9 cellular contexts compared by ENCODE assay signal in genomic region chr11:27362032-27362431, GRCh38. TPM values are rescaled to one million over a fixed set of nuclear protein-coding genes. Genes with fewer than 3 reads are reported as not detected.
DNase-seq lines count a peak whose midpoint lies in the region; ATAC-seq and TF ChIP-seq lines count a peak whose summit lies in the region.
"Had no signal": no experiment of that assay in that cellular context is flagged by ENCODE, and none has a peak within 500 bp of the region (broad histone marks: within the 10 kb centered on the region; RNA-seq: fewer than 3 reads in every experiment).

No MANE protein-coding gene starts in this region.

- H3K36me3 ChIP-seq in IMR-90 (ENCODE audit: control insufficient read depth, insufficient read depth, low read length) (no peaks in the 10 kb centered on the region), mesendoderm (ENCODE audit: control insufficient read depth, insufficient read depth, low read length) (no peaks in the 10 kb centered on the region), aorta (ENCODE audit: control insufficient read depth in 1 of 2, insufficient read depth in 2 of 2, low read length in 1 of 2) (no peaks in the 10 kb centered on the region)

- H2AK5ac ChIP-seq in IMR-90 (ENCODE audit: low read depth, low read length) (no peak overlapping the region), mesendoderm (ENCODE audit: low read length) (no peak overlapping the region)

- H2BK120ac ChIP-seq in IMR-90 (ENCODE audit: low read depth, low read length) (no peak overlapping the region), mesendoderm (ENCODE audit: low read depth, low read length) (no peak overlapping the region)

- no peaks in the 10 kb centered on the region for H3K36me3 Mint-ChIP-seq in CD4-positive, alpha-beta T cell (ENCODE audit: low read depth)
- H3K36me3 Mint-ChIP-seq in activated naive CD8-positive, alpha-beta T cell treated with anti-CD3 and anti-CD28 coated beads for 36 hours: peaks cover 8% of the 10 kb centered on the region

- no peak overlapping the region for H2BK5ac ChIP-seq in IMR-90 (ENCODE audit: low read depth, low read length, poor library complexity, severe bottlenecking)
- no peak overlapping the region for H2BK5ac ChIP-seq in mesendoderm (ENCODE audit: low read length)

- H3K4me2 ChIP-seq in IMR-90 (ENCODE audit: low read depth, low read length) (peak overlapping the region; percentile 99; the same call in 1 of the 2 replicates), mesendoderm (ENCODE audit: low read length) (no peak overlapping the region)

- H2BK20ac ChIP-seq in IMR-90 (ENCODE audit: low read depth, low read length): no peak overlapping the region

- H3K18ac ChIP-seq in IMR-90 (ENCODE audit: low read depth, low read length) (no peak overlapping the region), mesendoderm (ENCODE audit: low read length) (no peak overlapping the region)

- peak overlapping the region; percentile 81 for H3K4me3 Mint-ChIP-seq in CD4-positive, alpha-beta T cell
- H3K4me3 Mint-ChIP-seq in activated naive CD8-positive, alpha-beta T cell treated with anti-CD3 and anti-CD28 coated beads for 36 hours: peak overlapping the region; percentile 94

- CTCF ChIA-PET in CD4-positive, alpha-beta T cell (lab: Charles Lee): no interaction called here
- CTCF ChIA-PET in IMR-90 (lab: Yijun Ruan, JAX): no interaction called here

- POLR2A ChIA-PET in CD4-positive, alpha-beta T cell (lab: Charles Lee): no interaction called here
- POLR2A ChIA-PET in IMR-90 (lab: Charles Lee; ENCODE audit: unreplicated experiment): no interaction called here

- no peak overlapping the region for H4K91ac ChIP-seq in IMR-90 (ENCODE audit: insufficient read depth, low read depth, low read length)

- DNase-seq in CD4-positive, alpha-beta T cell: no peak
- DNase-seq in IMR-90: no peak
- DNase-seq in activated naive CD8-positive, alpha-beta T cell treated with anti-CD3 and anti-CD28 coated beads for 36 hours: no peak
- DNase-seq in mesendoderm: no peak
- DNase-seq in aorta: no peak
- DNase-seq in Right ventricle myocardium superior: no peak
- DNase-seq: NCI-H1092 had no signal

- H3K79me1 ChIP-seq in IMR-90 (ENCODE audit: low read depth in 1 of 2, low read length in 2 of 2): peaks cover 0 to 12% of the 10 kb centered on the region in 2 experiments; a peak in 1 of 4 replicates
- peaks cover 2% of the 10 kb centered on the region for H3K79me1 ChIP-seq in mesendoderm (ENCODE audit: low read length)

- no peak overlapping the region for H3K27ac ChIP-seq in CD4-positive, alpha-beta T cell (ENCODE audit: low read depth, low read length)
- H3K27ac ChIP-seq in IMR-90 (ENCODE audit: insufficient read depth, low read length): no peak overlapping the region
- no peak overlapping the region for H3K27ac ChIP-seq in mesendoderm (ENCODE audit: low read depth, low read length)
- no peak overlapping the region for H3K27ac ChIP-seq in aorta (ENCODE audit: low read depth in 1 of 2, low read length in 2 of 2)

- H3K9me3 ChIP-seq in CD4-positive, alpha-beta T cell (ENCODE audit: control insufficient read depth, low read length): no peaks in the 10 kb centered on the region
- H3K9me3 ChIP-seq in IMR-90 (ENCODE audit: control insufficient read depth, insufficient read depth, low read length) (no peaks in the 10 kb centered on the region), aorta (ENCODE audit: control insufficient read depth, low read length) (no peaks in the 10 kb centered on the region)

- H3K4ac ChIP-seq in IMR-90 (ENCODE audit: low read depth, low read length) (no peak overlapping the region), mesendoderm (ENCODE audit: low read depth, low read length) (no peak overlapping the region)

- H3K4me1 Mint-ChIP-seq in CD4-positive, alpha-beta T cell (ENCODE audit: low read depth): peaks cover 30% of the 10 kb centered on the region
- H3K4me1 Mint-ChIP-seq in activated naive CD8-positive, alpha-beta T cell treated with anti-CD3 and anti-CD28 coated beads for 36 hours: peaks cover 35% of the 10 kb centered on the region

- H2AK9ac ChIP-seq in IMR-90 (replicated peaks; ENCODE audit: low read depth, low read length, poor library complexity): no peak overlapping the region

- H2BK15ac ChIP-seq in IMR-90 (ENCODE audit: low read depth, low read length) (no peak overlapping the region), mesendoderm (replicated peaks; ENCODE audit: low read depth) (no peak overlapping the region)

- dilution Hi-C loops in IMR-90 (cut with HindIII; ENCODE audit: low sequenced_read_pairs, unreplicated experiment): no loop called here

- peak overlapping the region; percentile 72 for H3K27ac Mint-ChIP-seq in CD4-positive, alpha-beta T cell
- no peak overlapping the region for H3K27ac Mint-ChIP-seq in activated naive CD8-positive, alpha-beta T cell treated with anti-CD3 and anti-CD28 coated beads for 36 hours

- H3K14ac ChIP-seq in IMR-90 (replicated peaks; ENCODE audit: low read depth, low read length): no peak overlapping the region; the same call in 1 of the 2 replicates

- H3K9me1 ChIP-seq in IMR-90 (ENCODE audit: insufficient read depth, low read length): 0 out of 2 replicates have a peak, but pooled peaks cover 3% of the 10 kb centered on the region

- no peak for TF ChIP-seq RAD21 in IMR-90 (IDR thresholded peaks at IDR 0.05; ENCODE audit: low read length)

- no peaks in the 10 kb centered on the region for H3K27me3 ChIP-seq in CD4-positive, alpha-beta T cell (ENCODE audit: control insufficient read depth, insufficient read depth, low read length)
- H3K27me3 ChIP-seq in IMR-90 (ENCODE audit: control insufficient read depth, insufficient read depth, low read length) (no peaks in the 10 kb centered on the region), mesendoderm (ENCODE audit: insufficient read depth, low read length, poor library complexity) (no peaks in the 10 kb centered on the region), aorta (ENCODE audit: control insufficient read depth in 1 of 2, insufficient read depth in 2 of 2, low read length in 1 of 2) (no peaks in the 10 kb centered on the region)

- H2AFZ ChIP-seq in IMR-90 (replicated peaks; ENCODE audit: low read length, poor library complexity): no peak overlapping the region

- no peaks in the 10 kb centered on the region for H3K79me2 ChIP-seq in mesendoderm (ENCODE audit: control insufficient read depth, insufficient read depth, low read length)

- no TSS peak for BruUV-seq in IMR-90 (replicated peaks; lab: Mats Ljungman, UMichigan)

- in situ Hi-C loops in IMR-90 (cut with MboI; ENCODE audit: low sequenced_read_pairs): loop anchor here (5.0 kb wide), 1 partner anchor 105 kb away; no protein-coding TSS in a partner anchor

- H3K9me3 Mint-ChIP-seq in CD4-positive, alpha-beta T cell: no peaks in the 10 kb centered on the region
- no peaks in the 10 kb centered on the region for H3K9me3 Mint-ChIP-seq in activated naive CD8-positive, alpha-beta T cell treated with anti-CD3 and anti-CD28 coated beads for 36 hours

- ATAC-seq in CD4-positive, alpha-beta T cell (ENCODE audit: poor library complexity): no peak
- no peak for ATAC-seq in IMR-90 (ENCODE audit: low read depth)
- no peak for ATAC-seq in esophagus mucosa
- ATAC-seq in GM19023 (IDR thresholded peaks at IDR 0.05; ENCODE audit: unreplicated experiment): no peak
- no peak for ATAC-seq in aorta (ENCODE audit: low FRiP score)
- ATAC-seq in Right ventricle myocardium superior (ENCODE audit: poor library complexity): no peak

- WGBS in IMR-90 (ENCODE audit: extremely low coverage in 2 of 2, insufficient read length in 1 of 2), 2 experiments: no CpG with 5 or more reads among the region's 3 CpGs
- no CpG with 5 or more reads among the region's 3 CpGs for WGBS in mesendoderm (ENCODE audit: extremely low coverage, insufficient coverage, low lambda C conversion rate)
- 58 to 59% methylated on average over 3 of the region's 3 CpGs for WGBS in aorta, 2 donors

- no peaks in the 10 kb centered on the region for H3K27me3 Mint-ChIP-seq in CD4-positive, alpha-beta T cell
- no peaks in the 10 kb centered on the region for H3K27me3 Mint-ChIP-seq in activated naive CD8-positive, alpha-beta T cell treated with anti-CD3 and anti-CD28 coated beads for 36 hours

- H3K56ac ChIP-seq in IMR-90 (ENCODE audit: extremely low read depth, insufficient read depth, low read length): no peak overlapping the region; the same call in 1 of the 2 replicates
- peak overlapping the region; percentile 97 for H3K56ac ChIP-seq in mesendoderm (ENCODE audit: low read length)

- TF ChIP-seq POLR2A in IMR-90 (IDR thresholded peaks at IDR 0.05; ENCODE audit: low read depth, low read length): no peak

- peak overlapping the region; percentile 96; the same call in 1 of the 2 replicates for H3K9ac ChIP-seq in IMR-90 (ENCODE audit: low read depth, low read length)
- H3K9ac ChIP-seq in mesendoderm (ENCODE audit: low read length): peak overlapping the region; percentile 96

- intact Hi-C loops in CD4-positive, alpha-beta T cell (cut with DNase I, micrococcal nuclease): loop anchor here (2.0 to 10.0 kb wide), 5 partner anchors 110 to 743 kb away; partner anchors contain the start of genes LGR4 (in 2 of the 2), LIN7C (in 2 of the 2), KIF18A (in 1 of the 2) and METTL15 (in 1 of the 2)
- intact Hi-C loops in IMR-90 (cut with micrococcal nuclease) (loop anchor here (5.0 kb wide), 1 partner anchor 110 kb away; the partner anchor contains the start of gene LGR4), aorta (cut with DNase I) (loop anchor here (5.0 to 10.0 kb wide), 2 partner anchors 110 to 177 kb away; partner anchors contain the start of gene LGR4 (in 2 of the 2)), Right ventricle myocardium superior (cut with DNase I) (loop anchor here (10.0 kb wide), 1 partner anchor 113 kb away; the partner anchor contains the start of gene LGR4)

- H4K8ac ChIP-seq in IMR-90 (ENCODE audit: low read depth in 2 of 2, low read length in 2 of 2) (no peak overlapping the region), mesendoderm (ENCODE audit: low read depth, low read length) (no peak overlapping the region)

- H3K4me1 ChIP-seq in IMR-90 (ENCODE audit: control insufficient read depth, insufficient read depth, low read length): peaks cover 1% of the 10 kb centered on the region; the same call in 1 of the 2 replicates
- H3K4me1 ChIP-seq in mesendoderm (ENCODE audit: control insufficient read depth, low read depth, low read length): peaks cover 7% of the 10 kb centered on the region
- peaks cover 0 to 2% of the 10 kb centered on the region in 2 donors for H3K4me1 ChIP-seq in aorta (ENCODE audit: control insufficient read depth in 1 of 2, insufficient read depth in 2 of 2, low read length in 2 of 2)

- H3K4me3 ChIP-seq in IMR-90 (ENCODE audit: insufficient read depth, low read depth, low read length): no peak overlapping the region
- H3K4me3 ChIP-seq in mesendoderm (ENCODE audit: low read length): no peak overlapping the region
- H3K4me3 ChIP-seq in aorta (ENCODE audit: low read length in 2 of 2): no peak overlapping the region

- no peak for TF ChIP-seq CTCF in CD4-positive, alpha-beta T cell (IDR thresholded peaks at IDR 0.05)
- no peak for TF ChIP-seq CTCF in IMR-90 (conservative IDR thresholded peaks at IDR 0.05; ENCODE audit: low read depth, low read length)

- no peaks in the 10 kb centered on the region for H4K20me1 ChIP-seq in IMR-90 (ENCODE audit: insufficient read depth, low read length)

- H3K23ac ChIP-seq in IMR-90 (ENCODE audit: low read depth, low read length): peak overlapping the region; percentile 60; the same call in 1 of the 2 replicates
- H3K23ac ChIP-seq in mesendoderm (ENCODE audit: low read length): no peak overlapping the region

- H4K5ac ChIP-seq in IMR-90 (ENCODE audit: low read depth, low read length): no peak overlapping the region
- H4K5ac ChIP-seq in mesendoderm (ENCODE audit: low read length): no peak overlapping the region

RNA-seq across cellular contexts. Expression of gene CCDC34, which starts 1.0 kb away (rescaled TPM):
- total RNA-seq in CD4-positive, alpha-beta T cell: 1 to 10 TPM; 1.3 to 1.6 TPM
- 2.5 and 3.9 TPM in 2 replicates for total RNA-seq in IMR-90 (2012; rRNA removed)
- polyA plus RNA-seq in IMR-90 (2012; rRNA removed): 4.0 and 4.5 TPM in 2 replicates
- 2.5 and 4.9 TPM in 2 replicates for polyA plus RNA-seq in IMR-90 (2012; cell fraction: cytosol; rRNA removed)
- 0.98 and 1.0 TPM in 2 replicates for polyA plus RNA-seq in IMR-90 (2012; cell fraction: nucleus; rRNA removed; ENCODE audit: low replicate concordance)
- 10 to 100 TPM; 27.9 to 35.1 TPM for total RNA-seq in activated naive CD8-positive, alpha-beta T cell treated with anti-CD3 and anti-CD28 coated beads for 36 hours
- 38.0 TPM for polyA plus RNA-seq in mesendoderm (2013, experiment 1 of 2)
- polyA plus RNA-seq in mesendoderm (2013, experiment 2 of 2): 40.1 TPM
- 10.2 TPM for total RNA-seq in esophagus mucosa
- total RNA-seq in aorta: 1 to 10 TPM; 1.4 to 3.1 TPM
- 1 to 10 TPM; 3.8 to 6.4 TPM for polyA plus RNA-seq in aorta
- 3.6 TPM for total RNA-seq in Right ventricle myocardium superior
